Comparison of ENCODE assay signal across 8 cellular contexts in the genomic region with DNA sequence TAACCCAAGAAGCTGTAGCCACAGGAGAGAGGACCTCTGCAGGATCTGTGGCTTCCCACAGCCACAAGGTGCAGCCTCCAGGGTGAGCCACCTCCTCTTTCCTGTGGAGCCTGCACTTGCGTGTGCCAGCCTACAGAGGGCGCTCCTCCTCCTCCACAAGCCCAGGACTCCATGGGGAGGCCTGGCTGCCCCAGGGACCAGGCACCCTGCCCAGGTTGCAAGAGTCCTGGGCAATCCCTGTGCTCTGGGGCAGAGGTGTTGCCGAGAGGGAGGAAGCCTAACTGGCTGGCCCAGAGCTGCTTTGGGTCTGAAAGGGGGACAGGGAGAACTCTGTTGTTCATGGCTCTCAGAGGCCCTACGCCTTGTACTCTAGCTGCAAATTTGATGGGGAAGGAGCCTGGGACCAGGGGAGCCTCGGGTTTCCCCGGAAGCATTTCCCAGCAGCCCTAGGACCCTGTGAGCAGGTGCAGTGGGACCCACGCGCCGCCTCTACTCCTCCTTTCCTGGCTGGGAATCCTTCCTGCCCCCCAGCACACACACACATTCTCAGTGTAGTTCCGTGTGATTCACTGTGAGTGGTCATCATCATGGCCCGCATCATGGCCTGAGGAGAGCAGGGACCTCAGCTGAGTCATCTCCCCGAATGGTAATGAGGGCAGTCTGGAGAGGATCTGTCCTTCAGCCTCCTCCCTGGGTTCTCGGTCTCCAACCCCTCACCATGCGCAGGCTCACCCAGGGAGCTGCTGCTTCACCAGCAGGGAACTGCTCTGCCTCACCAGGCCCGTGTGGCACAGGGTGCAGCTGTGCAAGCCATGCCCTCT. TPM values are rescaled to one million over a fixed set of nuclear protein-coding genes. Genes with fewer than 3 reads are reported as not detected.
DNase-seq lines count a peak whose midpoint lies in the region; ATAC-seq and TF ChIP-seq lines count a peak whose summit lies in the region.

No MANE protein-coding gene starts in this region.

- peaks cover 4% of the 10 kb centered on the region for H3K4me1 Mint-ChIP-seq in activated naive CD4-positive, alpha-beta T cell treated with anti-CD3 and anti-CD28 coated beads, Interleukin-2, amount 10 ng/mL, durations not matched to agents 7 days and 5 days

- CTCF ChIA-PET in HCT116 (lab: Charles Lee), result interaction anchor here (0.6 to 2.1 kb wide), 7 partner anchors 9 to 632 kb away, joined by 3 to 12 read pairs (median 3); no protein-coding TSS in a partner anchor
- CTCF ChIA-PET in activated naive CD4-positive, alpha-beta T cell treated with anti-CD3 and anti-CD28 coated beads, Interleukin-2, amount 10 ng/mL, durations not matched to agents 7 days and 5 days (lab: Charles Lee), result interaction anchor here (0.6 to 3.8 kb wide), 19 partner anchors 9 to 78 kb away, joined by 3 to 54 read pairs (median 4); partner anchors contain the start of genes LOXL1 and TBC1D21

- H3K9ac ChIP-seq in HCT116 (ENCODE audit: low read length), result no peak overlapping the region

- H3K36me3 ChIP-seq in HCT116 (ENCODE audit: control insufficient read depth in 1 of 2, insufficient read depth in 2 of 2, low read length in 2 of 2) (no peaks in the 10 kb centered on the region), SJSA1 (no peaks in the 10 kb centered on the region), heart left ventricle (no peaks in the 10 kb centered on the region)

- intact Hi-C loops in HCT116 (cut with micrococcal nuclease) (no loop called here), heart left ventricle (cut with DNase I) (loop anchor here in 5 of 10 donors (2.0 to 10.0 kb wide), 5 partner anchors 55 to 67 kb away; no protein-coding TSS in a partner anchor)

- peaks cover 0 to 10% of the 10 kb centered on the region in 2 experiments; a peak in 1 of 4 replicates for H3K4me1 ChIP-seq in HCT116 (ENCODE audit: control insufficient read depth in 1 of 2, insufficient read depth in 2 of 2, low read length in 2 of 2)
- H3K4me1 ChIP-seq in SJSA1 (replicated peaks), result peaks cover 14% of the 10 kb centered on the region
- peaks cover 0 to 2% (median 0%) of the 10 kb centered on the region in 12 donors for H3K4me1 ChIP-seq in heart left ventricle

- peak; percentile 72 for TF ChIP-seq RAD21 in HCT116 (IDR thresholded peaks at IDR 0.05; ENCODE audit: low read depth)

- H3K4me3 Mint-ChIP-seq in activated naive CD4-positive, alpha-beta T cell treated with anti-CD3 and anti-CD28 coated beads, Interleukin-2, amount 10 ng/mL, durations not matched to agents 7 days and 5 days, result no peak overlapping the region

- peak; percentile 99 for ATAC-seq in HCT116
- peak; percentile 88 to 94 (median 90) for ATAC-seq in heart left ventricle
- no peak for ATAC-seq in GM21515 (IDR thresholded peaks at IDR 0.05; ENCODE audit: unreplicated experiment)
- ATAC-seq in GM21737 (IDR thresholded peaks at IDR 0.05; ENCODE audit: unreplicated experiment), result no peak

- TF ChIP-seq POLR2A in HCT116 (IDR thresholded peaks at IDR 0.05; ENCODE audit: borderline replicate concordance, extremely low read depth, insufficient read depth, insufficient read length), result no peak
- TF ChIP-seq POLR2A in heart left ventricle (IDR thresholded peaks at IDR 0.05), result no peak

- no peaks in the 10 kb centered on the region for H3K36me3 Mint-ChIP-seq in activated naive CD4-positive, alpha-beta T cell treated with anti-CD3 and anti-CD28 coated beads, Interleukin-2, amount 10 ng/mL, durations not matched to agents 7 days and 5 days

- H3K27me3 Mint-ChIP-seq in activated naive CD4-positive, alpha-beta T cell treated with anti-CD3 and anti-CD28 coated beads, Interleukin-2, amount 10 ng/mL, durations not matched to agents 7 days and 5 days, result peaks cover 20% of the 10 kb centered on the region

- H3K4me3 ChIP-seq in HCT116 (replicated peaks in 1 of 2; ENCODE audit: low read depth in 1 of 2, low read length in 2 of 2), result no peak overlapping the region
- H3K4me3 ChIP-seq in SJSA1, result no peak overlapping the region
- H3K4me3 ChIP-seq in heart left ventricle, result no peak overlapping the region

- DNase-seq in HCT116 (ENCODE audit: low read depth, low spot score), result peak; percentile 37
- peak; percentile 52 to 66 for DNase-seq in SJSA1 (ENCODE audit: low read depth in 1 of 2, low spot score in 2 of 2)
- peak; percentile 77 for DNase-seq in activated naive CD4-positive, alpha-beta T cell treated with anti-CD3 and anti-CD28 coated beads, Interleukin-2, amount 10 ng/mL, durations not matched to agents 7 days and 5 days
- peak; percentile 39 to 85 (median 74) for DNase-seq in heart left ventricle
- peak; percentile 40 for DNase-seq in smooth muscle cell of the brain vasculature (ENCODE audit: low read depth, low spot score)

- H3K9me3 Mint-ChIP-seq in activated naive CD4-positive, alpha-beta T cell treated with anti-CD3 and anti-CD28 coated beads, Interleukin-2, amount 10 ng/mL, durations not matched to agents 7 days and 5 days, result peaks cover 3% of the 10 kb centered on the region

- H3K9me3 ChIP-seq in HCT116 (ENCODE audit: control insufficient read depth in 1 of 2, insufficient read depth in 1 of 2, low read depth in 1 of 2, low read length in 2 of 2) (peaks cover 0 to under 1% of the 10 kb centered on the region in 2 experiments; a peak in 1 of 4 replicates), SJSA1 (replicated peaks) (no peaks in the 10 kb centered on the region), heart left ventricle (no peaks in the 10 kb centered on the region)

- H3K4me2 ChIP-seq in HCT116 (ENCODE audit: low read length), result no peak overlapping the region

- WGBS in heart left ventricle, 4 donors, result 71 to 87% (median 74%) methylated on average over 10 to 15 of the region's 15 CpGs

- H4K20me1 ChIP-seq in HCT116 (ENCODE audit: insufficient read depth), result no peaks in the 10 kb centered on the region

- no peak overlapping the region for H3K27ac ChIP-seq in C4-2B
- no peak overlapping the region; the same call in 1 of the 2 replicates for H3K27ac ChIP-seq in HCT116 (ENCODE audit: low read depth, low read length)
- H3K27ac ChIP-seq in SJSA1, result no peak overlapping the region; the same call in 1 of the 2 replicates
- no peak overlapping the region for H3K27ac ChIP-seq in heart left ventricle

- BruUV-seq in HCT116 (replicated peaks; lab: Mats Ljungman, UMichigan), result no TSS peak

- H3K27ac Mint-ChIP-seq in activated naive CD4-positive, alpha-beta T cell treated with anti-CD3 and anti-CD28 coated beads, Interleukin-2, amount 10 ng/mL, durations not matched to agents 7 days and 5 days, result no peak overlapping the region

- RAD21 ChIA-PET in HCT116 (lab: Charles Lee; ENCODE audit: low non-redundant PET in 1 of 2, low total read pairs in 2 of 2, uncharacterized antibody in 2 of 2, unreplicated experiment in 2 of 2), result no interaction called here

- H3K79me2 ChIP-seq in HCT116 (ENCODE audit: insufficient read depth, low read length), result no peaks in the 10 kb centered on the region

- POLR2A ChIA-PET in HCT116 (lab: Charles Lee), result no interaction called here

- no peaks in the 10 kb centered on the region for H3K9me2 ChIP-seq in HCT116 (ENCODE audit: insufficient read depth)

- H3K27me3 ChIP-seq in HCT116 (ENCODE audit: insufficient read depth, low read length), result no peaks in the 10 kb centered on the region
- no peaks in the 10 kb centered on the region for H3K27me3 ChIP-seq in SJSA1 (replicated peaks)
- H3K27me3 ChIP-seq in heart left ventricle, result no peaks in the 10 kb centered on the region

- peak; percentile 99 for TF ChIP-seq CTCF in C4-2B (conservative IDR thresholded peaks at IDR 0.05)
- TF ChIP-seq CTCF in HCT116 (IDR thresholded peaks at IDR 0.05 in 2 of 3, conservative IDR thresholded peaks at IDR 0.05 in 1 of 3; ENCODE audit: borderline replicate concordance in 1 of 3, insufficient read depth in 1 of 3, low read depth in 2 of 3, low read length in 2 of 3), result peak; percentile 93 to 99 (median 98)
- TF ChIP-seq CTCF in heart left ventricle (IDR thresholded peaks at IDR 0.05), result peak; percentile 76 to 86 (median 80)

- no peak overlapping the region for H2AFZ ChIP-seq in HCT116 (ENCODE audit: low read depth, low read length, poor library complexity, severe bottlenecking)

TF ChIP-seq in HCT116, 20 proteins besides CTCF, POLR2A, EP300 and RAD21 (continues in another document):
- TF ChIP-seq CEBPB (IDR thresholded peaks at IDR 0.05; ENCODE audit: low read depth) (no peak), JUND (IDR thresholded peaks at IDR 0.05) (no peak), ZNF274 (IDR thresholded peaks at IDR 0.05; ENCODE audit: low read depth, low read length) (no peak), ELF1 (IDR thresholded peaks at IDR 0.05; ENCODE audit: borderline replicate concordance, low read depth) (no peak), CBX3 (IDR thresholded peaks at IDR 0.05; ENCODE audit: low read depth) (no peak), YY1 (IDR thresholded peaks at IDR 0.05; ENCODE audit: extremely low read depth, insufficient replicate concordance, low read depth, low read length) (no peak), EZH2phosphoT487 (IDR thresholded peaks at IDR 0.05; ENCODE audit: borderline replicate concordance) (no peak), EZH2 (IDR thresholded peaks at IDR 0.05) (no peak), EGR1 (IDR thresholded peaks at IDR 0.05; ENCODE audit: low read depth) (no peak), TCF7L2 (IDR thresholded peaks at IDR 0.05; ENCODE audit: borderline replicate concordance, extremely low read depth, insufficient read depth, insufficient read length) (no peak), FOSL1 (IDR thresholded peaks at IDR 0.05; ENCODE audit: low read depth) (no peak), SIN3A (IDR thresholded peaks at IDR 0.05; ENCODE audit: low read depth) (no peak)
- TF ChIP-seq, protein P1, sequence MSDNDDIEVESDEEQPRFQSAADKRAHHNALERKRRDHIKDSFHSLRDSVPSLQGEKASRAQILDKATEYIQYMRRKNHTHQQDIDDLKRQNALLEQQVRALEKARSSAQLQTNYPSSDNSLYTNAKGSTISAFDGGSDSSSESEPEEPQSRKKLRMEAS (IDR thresholded peaks at IDR 0.05), result no peak

RNA-seq across cellular contexts. Expression of gene TBC1D21, which starts 24.3 kb away (rescaled TPM):
- total RNA-seq in HCT116 (2021; ENCODE audit: unreplicated experiment) (not detected), heart left ventricle (not detected)
- not detected in 2 replicates for polyA plus RNA-seq in HCT116 (2012)
- total RNA-seq in SJSA1 (2014; rRNA removed; shearing (Covaris generic)), result not detected in 2 replicates
- polyA plus RNA-seq in heart left ventricle, result not detected

RNA-seq across cellular contexts. Expression of gene LOXL1, which starts 28.6 kb away (rescaled TPM):
- total RNA-seq in HCT116 (2021; ENCODE audit: unreplicated experiment) (14.9 TPM), heart left ventricle (10 to 100 TPM; 20.7 to 79.5 (median 30.4) TPM)
- polyA plus RNA-seq in HCT116 (2012), result 18.6 and 21.7 TPM in 2 replicates
- 8.3 and 10.1 TPM in 2 replicates for total RNA-seq in SJSA1 (2014; rRNA removed; shearing (Covaris generic))
- 10 to 100 TPM; 28.8 to 36.1 TPM for polyA plus RNA-seq in heart left ventricle

Comparison
In these comparisons a context has a peak if more than half of its experiments do, and no peak if none do; other contexts are left out.
1. ATAC-seq: peak in HCT116 (single experiment) and heart left ventricle (4 of 4); none in GM21515 (single experiment) and GM21737 (single experiment).
2. Peak in every context shown above with its lines, with median percentiles within 50 percentile points of each other: CTCF ChIP-seq and DNase-seq.